Comparison of ENCODE assay signal across 8 cellular contexts in the genomic region with DNA sequence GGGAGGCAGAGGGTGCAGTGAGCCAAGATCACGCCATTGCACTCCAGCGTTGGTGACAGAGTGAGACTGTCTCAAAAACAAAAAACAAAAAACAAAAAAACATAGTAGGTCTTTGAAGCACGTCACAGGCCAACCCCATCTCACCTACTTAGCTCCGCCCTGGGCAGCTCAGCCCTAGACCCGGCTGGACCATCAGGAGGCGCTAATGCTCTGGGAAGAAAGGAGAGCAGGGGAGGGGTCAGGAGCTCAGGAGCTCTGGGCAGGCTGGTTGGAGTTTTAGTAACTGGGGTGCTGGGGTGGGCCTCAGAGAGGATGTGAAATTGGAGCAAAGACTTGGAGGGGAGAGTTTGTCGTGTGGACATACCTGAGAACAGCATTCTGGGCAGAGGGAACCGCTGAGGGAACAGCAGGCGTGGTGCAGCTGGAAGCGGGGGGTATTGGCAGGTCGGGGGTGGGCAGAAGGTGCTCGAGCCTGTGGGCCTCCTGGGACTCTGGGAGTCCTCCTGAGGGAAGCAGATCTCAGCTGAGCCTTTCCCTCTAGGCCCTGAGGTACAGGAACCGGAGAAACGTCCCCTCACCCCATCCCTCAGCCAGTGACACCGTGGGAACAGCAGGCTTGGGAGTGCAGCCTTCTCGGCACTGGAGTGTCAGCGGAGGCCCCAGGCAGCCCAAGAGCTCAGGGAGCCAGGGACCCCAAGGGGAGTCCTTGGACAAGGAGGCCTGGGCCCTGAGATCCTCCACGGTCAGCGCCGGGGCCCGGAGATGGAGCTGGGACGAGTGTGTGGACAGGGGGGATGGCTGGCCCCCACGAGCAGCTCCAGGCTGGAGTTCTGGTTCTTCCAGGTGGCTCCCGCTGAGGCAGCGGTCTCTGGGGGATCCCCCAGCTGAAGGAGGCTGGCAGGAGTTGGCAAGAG. TPM values are rescaled to one million over a fixed set of nuclear protein-coding genes. Genes with fewer than 3 reads are reported as not detected.
DNase-seq lines count a peak whose midpoint lies in the region; ATAC-seq, FAIRE-seq and TF ChIP-seq lines count a peak whose summit lies in the region.

No MANE protein-coding gene starts in this region.

- H3K18ac ChIP-seq in trophoblast cell (ENCODE audit: low read length), result peak overlapping the region; percentile 47

- no peaks in the 10 kb centered on the region for H3K27me3 ChIP-seq in trophoblast cell (ENCODE audit: insufficient read depth, low read length)

- peak overlapping the region; percentile 30 for H3K27ac Mint-ChIP-seq in chondrocyte (ENCODE audit: unreplicated experiment)

- TF ChIP-seq CTCF in RWPE1 (conservative IDR thresholded peaks at IDR 0.05; ENCODE audit: low read depth), result peak; percentile 36
- peak; percentile 73 for TF ChIP-seq CTCF in chondrocyte (IDR thresholded peaks at IDR 0.05)

- no peaks in the 10 kb centered on the region for H3K9me3 Mint-ChIP-seq in chondrocyte (ENCODE audit: low read depth)

- peaks cover 42% of the 10 kb centered on the region for H3K4me1 Mint-ChIP-seq in chondrocyte (ENCODE audit: low read depth)

- ATAC-seq in HG02571 (IDR thresholded peaks at IDR 0.05; ENCODE audit: unreplicated experiment), result no peak
- no peak for ATAC-seq in HG02759 (IDR thresholded peaks at IDR 0.05; ENCODE audit: unreplicated experiment)

- no peak overlapping the region for H3K9ac ChIP-seq in trophoblast cell (ENCODE audit: low read length)

- no CpG with 5 or more reads among the region's 25 CpGs for WGBS in trophoblast cell (ENCODE audit: extremely low coverage, insufficient coverage, insufficient read length)

- no peak overlapping the region for H3K4me3 Mint-ChIP-seq in chondrocyte (ENCODE audit: unreplicated experiment)

- peak overlapping the region; percentile 9 for H4K12ac ChIP-seq in trophoblast cell (ENCODE audit: low read depth, low read length)

- peaks cover 10 to 14% of the 10 kb centered on the region in 2 experiments for H3K36me3 ChIP-seq in trophoblast cell (ENCODE audit: control insufficient read depth in 1 of 2, insufficient read depth in 2 of 2, low read length in 2 of 2)

- H3K4me3 ChIP-seq in trophoblast cell (ENCODE audit: low read depth, low read length), result no peak overlapping the region

- peak; percentile 82 for DNase-seq in D341Med (ENCODE audit: low spot score)
- DNase-seq in H54 (ENCODE audit: insufficient read length, low spot score), result peak; percentile 85
- no peak for DNase-seq in RWPE1 (ENCODE audit: low spot score)
- DNase-seq in chondrocyte (ENCODE audit: low spot score), result peak; percentile 93
- peak; percentile 67 to 73 for DNase-seq in trophoblast cell
- no peak for DNase-seq in GM19239 (ENCODE audit: insufficient read length, low spot score)

- H3K4me2 ChIP-seq in trophoblast cell (ENCODE audit: low read length), result no peak overlapping the region

- CTCF ChIA-PET in RWPE1 (lab: Yijun Ruan, JAX), result interaction anchor here (0.6 to 4.9 kb wide), 5 partner anchors 25 to 790 kb away, joined by 3 to 34 read pairs (median 3); a partner anchor contains a TSS

- H3K23ac ChIP-seq in trophoblast cell (ENCODE audit: low read length), result no peak overlapping the region

- H4K8ac ChIP-seq in trophoblast cell (ENCODE audit: low read depth, low read length), result peak overlapping the region; percentile 33

- FAIRE-seq in H54 (lab: Jason Lieb, UNC) (no peak), GM19239 (lab: Jason Lieb, UNC) (no peak)

- peaks cover 29% of the 10 kb centered on the region for H3K79me1 ChIP-seq in trophoblast cell (ENCODE audit: low read length)

- peak overlapping the region; percentile 76 for H2BK120ac ChIP-seq in trophoblast cell (ENCODE audit: insufficient read depth, low read length, poor library complexity)

- H3K9me3 ChIP-seq in trophoblast cell (ENCODE audit: insufficient read depth, low read depth, low read length), result peaks cover 3% of the 10 kb centered on the region

- H2AFZ ChIP-seq in trophoblast cell (ENCODE audit: insufficient read depth, low read length, poor library complexity), result no peak overlapping the region

- H3K27me3 Mint-ChIP-seq in chondrocyte (ENCODE audit: low read depth), result no peaks in the 10 kb centered on the region

- H3K27ac ChIP-seq in RWPE1, result peak overlapping the region; percentile 98
- peak overlapping the region; percentile 6 for H3K27ac ChIP-seq in trophoblast cell (ENCODE audit: low read depth, low read length)

- H3K36me3 Mint-ChIP-seq in chondrocyte (ENCODE audit: low read depth), result peaks cover 3% of the 10 kb centered on the region

- H2BK12ac ChIP-seq in trophoblast cell (ENCODE audit: low read length), result peak overlapping the region; percentile 31

- H4K91ac ChIP-seq in trophoblast cell (ENCODE audit: low read depth, low read length), result peak overlapping the region; percentile 88

- peak overlapping the region; percentile 57 for H3K14ac ChIP-seq in trophoblast cell (ENCODE audit: low read length)

- POLR2A ChIA-PET in RWPE1 (lab: Yijun Ruan, JAX; ENCODE audit: low non-redundant PET), result interaction anchor here (3.2 kb wide), 1 partner anchor 40 kb away, joined by 19 read pairs; a partner anchor contains a TSS

- H3K79me2 ChIP-seq in trophoblast cell (ENCODE audit: control insufficient read depth, insufficient read depth, low read length, poor library complexity), result peaks cover 11% of the 10 kb centered on the region

- no peak overlapping the region for H3K4ac ChIP-seq in trophoblast cell (ENCODE audit: low read depth, low read length)

- H2AK5ac ChIP-seq in trophoblast cell (ENCODE audit: low read length), result peak overlapping the region; percentile 96

- H2BK5ac ChIP-seq in trophoblast cell (ENCODE audit: low read depth, low read length, poor library complexity), result peak overlapping the region; percentile 2

- TF ChIP-seq POLR2A in H54 (IDR thresholded peaks at IDR 0.05; ENCODE audit: low read depth, low read length), result no peak

- peaks cover 37 to 41% of the 10 kb centered on the region in 2 experiments for H3K4me1 ChIP-seq in trophoblast cell (ENCODE audit: control insufficient read depth in 1 of 2, insufficient read depth in 2 of 2, low read length in 2 of 2)

RNA-seq across cellular contexts. Expression of a gene that starts 2.2 kb away (rescaled TPM):
- total RNA-seq in chondrocyte, result 32.7 to 43.6 TPM (median 34.9 TPM) in 3 replicates
- polyA plus RNA-seq in trophoblast cell (2013), result 23.3 and 25.4 TPM in 2 replicates

RNA-seq across cellular contexts. Expression of a gene that starts 16.8 kb away (rescaled TPM):
- 0.82 to 1.3 TPM (median 0.99 TPM) in 3 replicates for total RNA-seq in chondrocyte
- 1.8 and 2.0 TPM in 2 replicates for polyA plus RNA-seq in trophoblast cell (2013)

RNA-seq across cellular contexts. Expression of a gene that starts 38.8 kb away (rescaled TPM):
- 181 to 234 TPM (median 232 TPM) in 3 replicates for total RNA-seq in chondrocyte
- polyA plus RNA-seq in trophoblast cell (2013), result 161 and 166 TPM in 2 replicates

RNA-seq across cellular contexts. Expression of a gene that starts 39.4 kb away (rescaled TPM):
- 122 to 182 TPM (median 126 TPM) in 3 replicates for total RNA-seq in chondrocyte
- polyA plus RNA-seq in trophoblast cell (2013), result 311 and 320 TPM in 2 replicates

RNA-seq across cellular contexts. Expression of a gene that starts 51.4 kb away (rescaled TPM):
- 25.6 to 30.7 TPM (median 29.6 TPM) in 3 replicates for total RNA-seq in chondrocyte
- polyA plus RNA-seq in trophoblast cell (2013), result 20.9 and 21.0 TPM in 2 replicates

Comparison
In these comparisons a context has a peak if more than half of its experiments do, and no peak if none do; other contexts are left out.
1. DNase-seq: peak in D341Med (single experiment), H54 (single experiment), chondrocyte (single experiment) and trophoblast cell (2 of 2); none in RWPE1 (single experiment) and GM19239 (single experiment).